Comparison of ENCODE assay signal across 26 cellular contexts in the genomic region with DNA sequence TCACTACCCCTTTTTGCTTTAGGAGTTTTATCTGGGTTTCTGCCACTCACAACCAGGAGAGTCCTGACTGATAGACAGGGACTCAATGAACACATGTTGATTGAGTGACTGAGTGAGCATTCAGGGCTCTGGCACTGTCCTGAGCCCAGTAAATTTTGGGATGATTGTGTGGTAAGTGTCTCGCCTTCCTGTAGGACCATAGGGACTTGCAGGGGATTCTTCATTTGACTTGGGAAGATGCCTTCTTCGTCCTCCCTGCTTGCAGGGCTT.
"Had no signal": no experiment of that assay in that cellular context is flagged by ENCODE, and none has a peak within 500 bp of the region (broad histone marks: within the 10 kb centered on the region; RNA-seq: fewer than 3 reads in every experiment).

No MANE protein-coding gene starts in this region.

- H3K4me2 ChIP-seq: KMS-11 had no signal

- H3K4me3 ChIP-seq: cardiac muscle cell, MG63 had no signal

- H3K9me3 ChIP-seq: MG63 had no signal

- H3K4me1 Mint-ChIP-seq: brain had no signal

- H3K4me3 Mint-ChIP-seq: activated CD4-positive, alpha-beta memory T cell treated with anti-CD3 and anti-CD28 coated beads, Interleukin-2, amount 10 ng/mL, durations not matched to agents 7 days and 5 days; activated naive CD4-positive, alpha-beta T cell treated with anti-CD3 and anti-CD28 coated beads for 36 hours; activated naive CD8-positive, alpha-beta T cell; activated T-helper 17 cell treated with anti-CD3 and anti-CD28 coated beads, Interleukin-2, amount 50 U/mL, for 72 hours; brain had no signal

- H3K27ac ChIP-seq: cardiac muscle cell, KMS-11 had no signal

- DNase-seq: activated CD4-positive, alpha-beta memory T cell treated with anti-CD3 and anti-CD28 coated beads, Interleukin-2, amount 10 ng/mL, durations not matched to agents 7 days and 5 days; activated CD4-positive, alpha-beta T cell treated with anti-CD3 and anti-CD28 coated beads, Interleukin-2, amount 50 U/mL, for 1 hour; activated CD4-positive, CD25-positive, alpha-beta regulatory T cell; activated gamma-delta T cell; activated naive CD4-positive, alpha-beta T cell treated with anti-CD3 and anti-CD28 coated beads for 36 hours; activated T-cell treated with anti-CD3 and anti-CD28 coated beads for 4 hours; activated T-cell treated with anti-CD3 and anti-CD28 coated beads, Interleukin-2, amount 50 U/mL, for 48 hours; amygdala; MG63; NCI-H1092 treated with DMSO at 0.1 percent for 48 hours; NCI-H1417 treated with DMSO at 0.1 percent for 48 hours; NCI-H1694; NCI-H2029; NCI-H446; NCI-H524; SIG-M5; T-helper 2 cell; T1000 had no signal

- H3K36me3 ChIP-seq: cardiac muscle cell, MG63 had no signal

- H3K27me3 ChIP-seq: cardiac muscle cell, MG63 had no signal

- H3K9ac ChIP-seq: KMS-11 had no signal

- H3K9me3 Mint-ChIP-seq: activated CD4-positive, alpha-beta memory T cell treated with anti-CD3 and anti-CD28 coated beads, Interleukin-2, amount 10 ng/mL, durations not matched to agents 7 days and 5 days; activated naive CD4-positive, alpha-beta T cell treated with anti-CD3 and anti-CD28 coated beads for 36 hours; activated T-helper 17 cell treated with anti-CD3 and anti-CD28 coated beads, Interleukin-2, amount 50 U/mL, for 72 hours; brain had no signal

- H3K27me3 Mint-ChIP-seq: activated naive CD8-positive, alpha-beta T cell; activated T-helper 17 cell treated with anti-CD3 and anti-CD28 coated beads, Interleukin-2, amount 50 U/mL, for 72 hours; brain had no signal

- H3K36me3 Mint-ChIP-seq: activated naive CD8-positive, alpha-beta T cell; brain had no signal

- ATAC-seq: activated T-helper 17 cell treated with anti-CD3 and anti-CD28 coated beads, Interleukin-2, amount 50 U/mL, for 72 hours had no signal

- FAIRE-seq: astrocyte, RCC 7860, TTC549 had no signal

- H3K27ac Mint-ChIP-seq: activated CD4-positive, alpha-beta memory T cell treated with anti-CD3 and anti-CD28 coated beads, Interleukin-2, amount 10 ng/mL, durations not matched to agents 7 days and 5 days; activated naive CD4-positive, alpha-beta T cell treated with anti-CD3 and anti-CD28 coated beads for 36 hours; activated naive CD8-positive, alpha-beta T cell; brain had no signal
